In the genomic region with DNA sequence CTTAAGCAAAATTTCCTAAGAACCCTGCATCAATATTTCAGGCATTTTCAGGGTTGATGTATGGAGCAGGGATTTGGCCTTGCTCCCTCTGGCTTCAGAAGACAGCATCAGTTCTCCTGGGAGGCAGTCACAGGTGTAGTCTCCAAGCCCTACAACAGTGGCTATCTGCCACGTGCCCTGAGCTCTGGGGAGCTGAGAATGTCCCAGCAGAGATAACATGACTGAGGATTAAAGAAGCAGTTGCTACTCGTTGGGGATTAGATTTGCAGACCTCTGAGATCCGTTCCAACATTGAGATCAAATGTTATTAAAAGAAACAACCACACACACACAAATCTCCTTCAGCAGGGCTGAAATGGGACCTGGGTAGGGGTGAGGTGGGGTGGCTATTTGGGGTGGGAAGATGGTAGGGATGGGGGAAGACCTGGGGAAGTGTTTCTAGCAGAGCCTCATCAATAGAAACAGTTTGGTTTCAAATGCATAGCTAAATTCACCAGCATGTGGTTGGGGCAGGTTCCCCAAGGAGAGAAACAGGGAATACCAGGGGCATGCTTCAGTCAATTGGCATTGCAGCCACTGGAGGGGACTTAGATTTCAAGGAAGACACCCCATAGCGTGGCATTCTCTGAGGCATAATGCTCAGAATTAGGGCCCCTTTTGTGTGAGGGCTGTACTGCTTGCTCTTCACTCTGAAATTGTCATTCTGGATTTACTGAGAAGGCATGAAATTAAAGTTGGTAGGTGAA, we compare ENCODE assay signal across 22 cellular contexts. TPM values are rescaled to one million over a fixed set of nuclear protein-coding genes. Genes with fewer than 3 reads are reported as not detected.
DNase-seq lines count a peak whose midpoint lies in the region; ATAC-seq, FAIRE-seq and TF ChIP-seq lines count a peak whose summit lies in the region.
"Had no signal": no experiment of that assay in that cellular context is flagged by ENCODE, and none has a peak within 500 bp of the region (broad histone marks: within the 10 kb centered on the region; RNA-seq: fewer than 3 reads in every experiment).

No MANE protein-coding gene starts in this region.

- no peaks in the 10 kb centered on the region for H3K79me1 ChIP-seq in H1 (ENCODE audit: low read depth, low read length)

- no peaks in the 10 kb centered on the region for H4K20me1 ChIP-seq in H1 (replicated peaks in 1 of 2; ENCODE audit: control insufficient read depth in 1 of 2, insufficient read depth in 2 of 2, low read length in 2 of 2)

- intact Hi-C loops in Caco-2 (cut with micrococcal nuclease; ENCODE audit: unreplicated experiment) (no loop called here), heart left ventricle (cut with DNase I) (loop anchor here in 1 of 10 donors (10.0 kb wide), 1 partner anchor 206 kb away; no protein-coding TSS in a partner anchor)

- peak overlapping the region; percentile 29; the same call in 1 of the 2 replicates for H2BK12ac ChIP-seq in H1 (ENCODE audit: low read depth, low read length)

- no peak overlapping the region for H3K56ac ChIP-seq in H1 (replicated peaks; ENCODE audit: insufficient read length, low read depth, low read length)

- no peak for TF ChIP-seq POLR2A in H1 (IDR thresholded peaks at IDR 0.05; ENCODE audit: control extremely low read depth in 1 of 2, low read depth in 2 of 2, low read length in 2 of 2)
- no peak for TF ChIP-seq POLR2A in heart left ventricle (IDR thresholded peaks at IDR 0.05)

- H3K23ac ChIP-seq in H1 (ENCODE audit: insufficient read length), result no peak overlapping the region

- peaks cover 2% of the 10 kb centered on the region for H3K27me3 Mint-ChIP-seq in Caco-2 (ENCODE audit: insufficient read depth, unreplicated experiment)

- H3K18ac ChIP-seq in H1 (ENCODE audit: extremely low read depth, low read length), result no peak overlapping the region

- no peak overlapping the region for H3K4me3 ChIP-seq in H7 (ENCODE audit: insufficient read depth, low read depth, low read length)
- peak overlapping the region in 1 of 4 experiments; percentile 3; a peak in 1 of 8 replicates for H3K4me3 ChIP-seq in H1 (ENCODE audit: extremely low read depth in 1 of 4, insufficient read depth in 2 of 4, low read depth in 3 of 4, low read length in 4 of 4)
- no peak overlapping the region for H3K4me3 ChIP-seq in Caco-2 (ENCODE audit: low read depth, low read length)
- H3K4me3 ChIP-seq in heart left ventricle, result no peak overlapping the region
- H3K4me3 ChIP-seq: SJCRH30 had no signal

- H3K14ac ChIP-seq in H1 (ENCODE audit: insufficient read length), result no peak overlapping the region

- peak; percentile 88 for FAIRE-seq in H1 (lab: Jason Lieb, UNC)
- FAIRE-seq: A204.1 had no signal

- H3K27ac Mint-ChIP-seq in stimulated activated effector memory CD8-positive, alpha-beta T cell treated with anti-CD3 and anti-CD28 coated beads, Interleukin-12 subunit alpha, Interleukin-12 subunit beta, amount 100 ng/mL, for 72 hours, result no peak overlapping the region
- no peak overlapping the region for H3K27ac Mint-ChIP-seq in Caco-2 (ENCODE audit: unreplicated experiment)
- H3K27ac Mint-ChIP-seq: CD8-positive, alpha-beta memory T cell; IgD-negative memory B cell had no signal

- POLR2A ChIA-PET in H1 (lab: Charles Lee; ENCODE audit: partially characterized antibody), result interaction anchor here (0.6 kb wide), 1 partner anchor 763 kb away, joined by 3 read pairs; no protein-coding TSS in a partner anchor
- POLR2A ChIA-PET in Caco-2 (lab: Charles Lee), result no interaction called here

- H3K4me1 ChIP-seq in H1 (replicated peaks in 1 of 4; ENCODE audit: control insufficient read depth in 3 of 4, insufficient read depth in 4 of 4, low read length in 3 of 4), result peaks cover 2 to 6% (median 5%) of the 10 kb centered on the region in 4 experiments; a peak in 5 of 7 replicates
- no peaks in the 10 kb centered on the region for H3K4me1 ChIP-seq in Caco-2
- peaks cover 0 to 17% (median 0%) of the 10 kb centered on the region in 12 donors for H3K4me1 ChIP-seq in heart left ventricle

- H3K27me3 ChIP-seq in H7 (ENCODE audit: control insufficient read depth, insufficient read depth, low read length) (no peaks in the 10 kb centered on the region), H1 (replicated peaks in 1 of 4; ENCODE audit: control insufficient read depth in 3 of 4, extremely low read depth in 1 of 4, insufficient read depth in 3 of 4, low read length in 3 of 4) (no peaks in the 10 kb centered on the region), Caco-2 (replicated peaks; ENCODE audit: control insufficient read depth, insufficient read depth, low read length) (no peaks in the 10 kb centered on the region), heart left ventricle (no peaks in the 10 kb centered on the region)
- H3K27me3 ChIP-seq: SJCRH30 had no signal

- H4K91ac ChIP-seq in H1 (replicated peaks; ENCODE audit: insufficient read length, low read length), result no peak overlapping the region

- H3K4me2 ChIP-seq in H1 (ENCODE audit: insufficient read depth in 1 of 2, low read depth in 2 of 2, low read length in 2 of 2), result peak overlapping the region in 1 of 2 experiments; percentile 40; a peak in 2 of 4 replicates

- H3K36me3 ChIP-seq in H7 (replicated peaks; ENCODE audit: control insufficient read depth, insufficient read depth, low read length) (no peaks in the 10 kb centered on the region), H1 (ENCODE audit: control insufficient read depth in 2 of 4, insufficient read depth in 4 of 4, low read length in 3 of 4) (no peaks in the 10 kb centered on the region), Caco-2 (ENCODE audit: control insufficient read depth, insufficient read depth, low read length) (no peaks in the 10 kb centered on the region), heart left ventricle (no peaks in the 10 kb centered on the region)
- H3K36me3 ChIP-seq: SJCRH30 had no signal

- peak overlapping the region; percentile 62 for H2BK120ac ChIP-seq in H1 (replicated peaks; ENCODE audit: low read depth, low read length)

- peak in 1 of 2 experiments; percentile 20; a peak in 1 of 3 replicates for TF ChIP-seq EP300 in H1 (IDR thresholded peaks at IDR 0.05; ENCODE audit: borderline replicate concordance in 1 of 2, low read depth in 2 of 2, low read length in 2 of 2)

- H3K79me2 ChIP-seq in H1 (ENCODE audit: control insufficient read depth in 1 of 2, insufficient read depth in 2 of 2, low read length in 2 of 2), result no peaks in the 10 kb centered on the region

- no peak overlapping the region for H2BK15ac ChIP-seq in H1 (ENCODE audit: low read length)

- H3K9me3 Mint-ChIP-seq in stimulated activated effector memory CD8-positive, alpha-beta T cell treated with anti-CD3 and anti-CD28 coated beads, Interleukin-12 subunit alpha, Interleukin-12 subunit beta, amount 100 ng/mL, for 72 hours, result no peaks in the 10 kb centered on the region
- H3K9me3 Mint-ChIP-seq in Caco-2 (ENCODE audit: unreplicated experiment), result no peaks in the 10 kb centered on the region
- H3K9me3 Mint-ChIP-seq: CD8-positive, alpha-beta memory T cell; IgD-negative memory B cell had no signal

- H4K5ac ChIP-seq in H1 (ENCODE audit: insufficient read length, low read depth, low read length), result no peak overlapping the region

- H3K27ac ChIP-seq in H1 (ENCODE audit: low read depth, low read length) (0 out of 2 replicates have a peak overlapping the region, but pooled peaks have one; percentile 2), heart left ventricle (no peak overlapping the region)
- H3K27ac ChIP-seq: C4-2B, SJCRH30 had no signal

- 47% methylated on average over 4 of the region's 4 CpGs; no CpG with 5 or more reads in 1 of the 2 experiments for WGBS in H1 (ENCODE audit: extremely low coverage in 1 of 2, insufficient coverage in 1 of 2, insufficient read length in 1 of 2, insufficient replicate concordance in 2 of 2, low coverage in 1 of 2, low lambda C conversion rate in 2 of 2, missing lambda C conversion rate in 1 of 2), 2 experiments
- WGBS in heart left ventricle, 4 donors, result 57 to 67% (median 59%) methylated on average over 4 of the region's 4 CpGs

- DNase-seq in H7 (peak; percentile 48), NCI-H82 treated with DMSO at 0.1 percent for 48 hours (lab: John Stamatoyannopoulos, UW; ENCODE audit: unreplicated experiment) (peak; percentile 78), H1 (ENCODE audit: low read depth in 1 of 2, low spot score in 2 of 2) (no peak), myocyte (ENCODE audit: low read depth) (peak; percentile 67), Caco-2 (no peak), heart left ventricle (no peak)
- DNase-seq in stimulated activated effector memory CD8-positive, alpha-beta T cell treated with anti-CD3 and anti-CD28 coated beads, Interleukin-12 subunit alpha, Interleukin-12 subunit beta, amount 100 ng/mL, for 72 hours (ENCODE audit: low spot score in 2 of 2), result no peak
- DNase-seq: CD8-positive, alpha-beta memory T cell; EL; HCEC 1CT; Karpas-422; NCI-H1694; NCI-H2081 treated with DMSO at 0.1 percent for 48 hours; NCI-H2171 treated with DMSO at 0.1 percent for 48 hours; NCI-H69; NK-92 treated with Interleukin-12 subunit alpha and Interleukin-12 subunit beta, amount 100 ng/mL, for 24 hours had no signal

- no peak overlapping the region for H2BK20ac ChIP-seq in H1 (ENCODE audit: low read length)

- TF ChIP-seq RAD21 in H1 (IDR thresholded peaks at IDR 0.05 in 1 of 2, conservative IDR thresholded peaks at IDR 0.05 in 1 of 2; ENCODE audit: low read depth in 2 of 2, low read length in 2 of 2), result no peak; a peak in 1 of 4 replicates

- CTCF ChIA-PET in H1 (lab: Charles Lee; ENCODE audit: partially characterized antibody), result interaction anchor here (0.9 to 2.8 kb wide), 6 partner anchors 9 to 315 kb away, joined by 3 to 9 read pairs (median 5); a partner anchor contains a TSS
- CTCF ChIA-PET in Caco-2 (lab: Charles Lee), result interaction anchor here (0.6 kb wide), 1 partner anchor 227 kb away, joined by 4 read pairs; no protein-coding TSS in a partner anchor

- H3K9me3 ChIP-seq in H1 (ENCODE audit: insufficient read depth in 2 of 2, low read depth in 1 of 2, low read length in 1 of 2), result no peaks in the 10 kb centered on the region
- H3K9me3 ChIP-seq in Caco-2, result peaks cover 3% of the 10 kb centered on the region; the same call in 1 of the 2 replicates
- H3K9me3 ChIP-seq in heart left ventricle, result no peaks in the 10 kb centered on the region
- H3K9me3 ChIP-seq: SJCRH30 had no signal

- H3K4me3 Mint-ChIP-seq in stimulated activated effector memory CD8-positive, alpha-beta T cell treated with anti-CD3 and anti-CD28 coated beads, Interleukin-12 subunit alpha, Interleukin-12 subunit beta, amount 100 ng/mL, for 72 hours, result no peak overlapping the region
- no peak overlapping the region for H3K4me3 Mint-ChIP-seq in Caco-2 (ENCODE audit: unreplicated experiment)
- H3K4me3 Mint-ChIP-seq: CD8-positive, alpha-beta memory T cell; IgD-negative memory B cell had no signal

- no peaks in the 10 kb centered on the region for H3K4me1 Mint-ChIP-seq in stimulated activated effector memory CD8-positive, alpha-beta T cell treated with anti-CD3 and anti-CD28 coated beads, Interleukin-12 subunit alpha, Interleukin-12 subunit beta, amount 100 ng/mL, for 72 hours
- no peaks in the 10 kb centered on the region for H3K4me1 Mint-ChIP-seq in Caco-2 (ENCODE audit: low read depth, unreplicated experiment)
- H3K4me1 Mint-ChIP-seq: IgD-negative memory B cell had no signal

- peak overlapping the region; percentile 51 for H4K8ac ChIP-seq in H1 (ENCODE audit: extremely low read depth, insufficient read depth, low read length)

- H3K4ac ChIP-seq in H1 (replicated peaks; ENCODE audit: insufficient read length, low read depth, low read length), result no peak overlapping the region

- ATAC-seq in HG02973 (IDR thresholded peaks at IDR 0.05; ENCODE audit: unreplicated experiment) (no peak), heart left ventricle (no peak)
- ATAC-seq in stimulated activated effector memory CD8-positive, alpha-beta T cell treated with anti-CD3 and anti-CD28 coated beads, Interleukin-12 subunit alpha, Interleukin-12 subunit beta, amount 100 ng/mL, for 72 hours, result no peak
- ATAC-seq: Panc1 had no signal

- no peak overlapping the region for H2AFZ ChIP-seq in H1 (ENCODE audit: low read length)

- H3K9ac ChIP-seq in H1 (replicated peaks in 1 of 4; ENCODE audit: extremely low read depth in 1 of 4, low read depth in 3 of 4, low read length in 3 of 4), result no peak overlapping the region

- no peak overlapping the region for H2AK5ac ChIP-seq in H1 (ENCODE audit: low read depth, low read length)

- no peaks in the 10 kb centered on the region for H3K23me2 ChIP-seq in H1 (ENCODE audit: low read depth, low read length)

- no peaks in the 10 kb centered on the region for H3K36me3 Mint-ChIP-seq in stimulated activated effector memory CD8-positive, alpha-beta T cell treated with anti-CD3 and anti-CD28 coated beads, Interleukin-12 subunit alpha, Interleukin-12 subunit beta, amount 100 ng/mL, for 72 hours
- no peaks in the 10 kb centered on the region for H3K36me3 Mint-ChIP-seq in Caco-2 (ENCODE audit: insufficient read depth, unreplicated experiment)
- H3K36me3 Mint-ChIP-seq: CD8-positive, alpha-beta memory T cell had no signal

- TF ChIP-seq CTCF in H1 (IDR thresholded peaks at IDR 0.05; ENCODE audit: control extremely low read depth in 1 of 3, insufficient read depth in 1 of 3, low read depth in 1 of 3, low read length in 3 of 3) (peak in 1 of 3 experiments; percentile 22; a peak in 1 of 4 replicates), Caco-2 (IDR thresholded peaks at IDR 0.05; ENCODE audit: insufficient read depth in 1 of 2, low read depth in 1 of 2, low read length in 1 of 2, severe bottlenecking in 1 of 2, unreplicated experiment in 1 of 2) (no peak), heart left ventricle (IDR thresholded peaks at IDR 0.05) (no peak)

- no peak overlapping the region; the same call in 1 of the 2 replicates for H2BK5ac ChIP-seq in H1 (ENCODE audit: low read depth, low read length)

- BruUV-seq in Caco-2 (replicated peaks; lab: Mats Ljungman, UMichigan), result no TSS peak

RNA-seq across cellular contexts. Expression of a gene that starts 15.2 kb away (rescaled TPM):
- total RNA-seq in H7 (2014; rRNA removed; shearing (Covaris generic)), result 12.7 and 13.3 TPM in 2 replicates
- total RNA-seq in H1 (2021; fragmentation: NEBNext Ultra II Directional; extraction: Animal tissue kit (Norgen Biotek cat#: 25700)), result 26.1 and 29.1 TPM in 2 replicates
- 10.6 and 12.5 TPM in 2 replicates for polyA plus RNA-seq in H1 (2011; rRNA removed)
- polyA plus RNA-seq in H1 (2011; cell fraction: cytosol; rRNA removed), result 14.3 TPM
- polyA plus RNA-seq in H1 (2011; cell fraction: nucleus; rRNA removed), result 14.0 TPM
- 17.3 to 20.9 TPM (median 20.0 TPM) in 4 replicates for polyA plus RNA-seq in H1 (2012, experiment 1 of 2)
- polyA plus RNA-seq in H1 (2012, experiment 2 of 2), result 3.6 TPM
- polyA plus RNA-seq in H1 (2013, experiment 1 of 2), result 23.6 TPM
- polyA plus RNA-seq in H1 (2013, experiment 2 of 2), result 21.9 TPM
- polyA minus RNA-seq in H1 (2011; rRNA and poly(A)+ RNA removed), result 72.0 and 78.7 TPM in 2 replicates
- polyA minus RNA-seq in H1 (2011; cell fraction: cytosol; rRNA and poly(A)+ RNA removed), result 24.0 TPM
- 35.1 TPM for polyA minus RNA-seq in H1 (2011; cell fraction: nucleus; rRNA and poly(A)+ RNA removed)
- 4.1 and 6.1 TPM in 2 replicates for total RNA-seq in myocyte
- polyA plus RNA-seq in myocyte (2012), result 4.4 TPM
- 11.2 and 11.4 TPM in 2 replicates for total RNA-seq in Caco-2 (2022)
- total RNA-seq in heart left ventricle, result 1 to 10 TPM; 1.5 to 3.5 (median 2.6) TPM
- polyA plus RNA-seq in heart left ventricle, result 1 to 10 TPM; 1.2 to 2.5 TPM

RNA-seq across cellular contexts. Expression of a gene that starts 28.9 kb away (rescaled TPM):
- total RNA-seq in H7 (2014; rRNA removed; shearing (Covaris generic)), result 5.0 and 5.6 TPM in 2 replicates
- 51.6 and 56.1 TPM in 2 replicates for total RNA-seq in H1 (2021; fragmentation: NEBNext Ultra II Directional; extraction: Animal tissue kit (Norgen Biotek cat#: 25700))
- 28.1 and 30.8 TPM in 2 replicates for polyA plus RNA-seq in H1 (2011; rRNA removed)
- polyA plus RNA-seq in H1 (2011; cell fraction: cytosol; rRNA removed), result 27.7 TPM
- 25.7 TPM for polyA plus RNA-seq in H1 (2011; cell fraction: nucleus; rRNA removed)
- 45.5 to 73.0 TPM (median 63.5 TPM) in 4 replicates for polyA plus RNA-seq in H1 (2012, experiment 1 of 2)
- polyA plus RNA-seq in H1 (2012, experiment 2 of 2), result 50.7 TPM
- 47.7 TPM for polyA plus RNA-seq in H1 (2013, experiment 1 of 2)
- polyA plus RNA-seq in H1 (2013, experiment 2 of 2), result 46.0 TPM
- 33.4 and 45.6 TPM in 2 replicates for polyA minus RNA-seq in H1 (2011; rRNA and poly(A)+ RNA removed)
- 35.2 TPM for polyA minus RNA-seq in H1 (2011; cell fraction: cytosol; rRNA and poly(A)+ RNA removed)
- 19.9 TPM for polyA minus RNA-seq in H1 (2011; cell fraction: nucleus; rRNA and poly(A)+ RNA removed)
- 3.5 and 5.9 TPM in 2 replicates for total RNA-seq in myocyte
- 63.5 TPM for polyA plus RNA-seq in myocyte (2012)
- 55.2 and 55.8 TPM in 2 replicates for total RNA-seq in Caco-2 (2022)
- 10 to 100 TPM; 26.3 to 65.3 (median 52.6) TPM for total RNA-seq in heart left ventricle
- 10 to 100 TPM; 36.6 to 88.1 TPM for polyA plus RNA-seq in heart left ventricle

Comparison
In these comparisons a context has a peak if more than half of its experiments do, and no peak if none do; other contexts are left out.
1. DNase-seq: peak in H7 (single experiment), NCI-H82 treated with DMSO at 0.1 percent for 48 hours (single experiment) and myocyte (single experiment); none in H1 (0 of 2), stimulated activated effector memory CD8-positive, alpha-beta T cell treated with anti-CD3 and anti-CD28 coated beads, Interleukin-12 subunit alpha, Interleukin-12 subunit beta, amount 100 ng/mL, for 72 hours (0 of 2), Caco-2 (0 of 2) and heart left ventricle (0 of 5).